8 cellular contexts compared by ENCODE assay signal in the genomic region with DNA sequence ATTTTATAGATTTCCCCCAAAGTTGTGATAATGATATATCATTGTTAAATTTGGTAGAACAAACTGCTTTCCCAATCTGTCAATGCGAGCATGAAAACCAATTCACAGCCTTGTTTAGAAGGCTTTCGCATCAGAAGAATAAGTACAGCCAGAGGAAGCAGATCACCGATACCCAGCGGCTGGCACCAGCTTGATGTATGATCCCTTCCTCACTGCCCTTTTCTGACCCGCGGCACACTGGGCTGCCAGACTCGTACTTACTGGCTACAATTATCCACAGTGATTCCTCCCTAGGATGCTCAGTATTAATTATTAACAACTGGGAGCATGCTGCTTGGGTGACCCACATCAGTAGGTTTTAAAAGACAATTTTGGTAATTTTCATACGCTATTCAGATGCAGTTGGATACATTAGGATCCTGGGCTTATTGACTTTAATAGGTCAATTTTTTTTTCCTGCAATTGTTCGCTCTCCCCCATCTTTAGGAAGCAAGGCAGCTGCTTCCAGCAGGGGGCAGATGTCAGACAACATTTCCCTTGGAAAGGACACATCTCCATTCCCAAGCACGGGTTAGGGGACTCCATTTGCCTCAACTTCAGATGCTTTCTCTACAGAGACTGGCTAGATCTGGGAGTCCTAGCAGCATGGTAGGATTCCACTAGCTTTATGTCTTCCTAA.
DNase-seq lines count a peak whose midpoint lies in the region; ATAC-seq and TF ChIP-seq lines count a peak whose summit lies in the region.

No MANE protein-coding gene starts in this region.

- intact Hi-C loops in right lobe of liver (cut with DNase I), result no loop called here
- intact Hi-C loops in activated T-helper 2 cell treated with anti-CD3 and anti-CD28 coated beads, Interferon-gamma antibody, Interleukin-2, Interleukin-4, amounts not matched to agents 10 μg/mL and 5 μg/mL and 100 μg/mL, durations not matched to agents 14 hours and 24 hours and 36 hours (cut with micrococcal nuclease), result no loop called here

- no peaks in the 10 kb centered on the region for H3K27me3 Mint-ChIP-seq in activated T-helper 2 cell treated with anti-CD3 and anti-CD28 coated beads, Interferon-gamma antibody, Interleukin-2, Interleukin-4, amounts not matched to agents 10 μg/mL and 5 μg/mL and 100 μg/mL, durations not matched to agents 14 hours and 24 hours and 36 hours (ENCODE audit: low read depth)

- no peak overlapping the region for H3K27ac ChIP-seq in WERI-Rb-1
- no peak overlapping the region for H3K27ac ChIP-seq in right lobe of liver
- H3K27ac ChIP-seq in suprapubic skin, result no peak overlapping the region

- H3K4me1 Mint-ChIP-seq in activated T-helper 2 cell treated with anti-CD3 and anti-CD28 coated beads, Interferon-gamma antibody, Interleukin-2, Interleukin-4, amounts not matched to agents 10 μg/mL and 5 μg/mL and 100 μg/mL, durations not matched to agents 14 hours and 24 hours and 36 hours (ENCODE audit: low read depth), result no peaks in the 10 kb centered on the region

- DNase-seq in AG20443 (ENCODE audit: low spot score) (peak; percentile 16), HFF-Myc (ENCODE audit: extremely low read depth, low read depth) (no peak), WERI-Rb-1 (peak; percentile 53), right lobe of liver (no peak), suprapubic skin (ENCODE audit: low spot score in 2 of 2) (no peak)
- DNase-seq in activated T-helper 2 cell treated with anti-CD3 and anti-CD28 coated beads, Interferon-gamma antibody, Interleukin-2, Interleukin-4, amounts not matched to agents 10 μg/mL and 5 μg/mL and 100 μg/mL, durations not matched to agents 14 hours and 24 hours and 36 hours (ENCODE audit: low spot score), result no peak

- peaks cover 4% of the 10 kb centered on the region for H3K9me3 Mint-ChIP-seq in activated T-helper 2 cell treated with anti-CD3 and anti-CD28 coated beads, Interferon-gamma antibody, Interleukin-2, Interleukin-4, amounts not matched to agents 10 μg/mL and 5 μg/mL and 100 μg/mL, durations not matched to agents 14 hours and 24 hours and 36 hours

- H3K36me3 Mint-ChIP-seq in activated T-helper 2 cell treated with anti-CD3 and anti-CD28 coated beads, Interferon-gamma antibody, Interleukin-2, Interleukin-4, amounts not matched to agents 10 μg/mL and 5 μg/mL and 100 μg/mL, durations not matched to agents 14 hours and 24 hours and 36 hours (ENCODE audit: low read depth), result no peaks in the 10 kb centered on the region

- no peak for TF ChIP-seq POLR2A in right lobe of liver (IDR thresholded peaks at IDR 0.05)
- no peak for TF ChIP-seq POLR2A in suprapubic skin (IDR thresholded peaks at IDR 0.05)

- H3K4me3 ChIP-seq in HFF-Myc (replicated peaks; ENCODE audit: low read depth, low read length), result no peak overlapping the region
- H3K4me3 ChIP-seq in WERI-Rb-1 (ENCODE audit: low read depth, low read length), result no peak overlapping the region
- no peak overlapping the region for H3K4me3 ChIP-seq in right lobe of liver
- no peak overlapping the region for H3K4me3 ChIP-seq in suprapubic skin

- H3K27ac Mint-ChIP-seq in activated T-helper 2 cell treated with anti-CD3 and anti-CD28 coated beads, Interferon-gamma antibody, Interleukin-2, Interleukin-4, amounts not matched to agents 10 μg/mL and 5 μg/mL and 100 μg/mL, durations not matched to agents 14 hours and 24 hours and 36 hours, result no peak overlapping the region

- H3K27me3 ChIP-seq in WERI-Rb-1 (ENCODE audit: insufficient read depth, low read depth, severe bottlenecking), result peaks cover 25% of the 10 kb centered on the region
- H3K27me3 ChIP-seq in right lobe of liver, result no peaks in the 10 kb centered on the region
- peaks cover 7% of the 10 kb centered on the region for H3K27me3 ChIP-seq in suprapubic skin

- TF ChIP-seq CTCF in HFF-Myc (IDR thresholded peaks at IDR 0.05; ENCODE audit: low read depth, low read length, missing control alignments), result peak; percentile 72
- peak; percentile 69 for TF ChIP-seq CTCF in WERI-Rb-1 (IDR thresholded peaks at IDR 0.05; ENCODE audit: low read depth, low read length)
- peak in 3 of 4 donors; percentile 28 to 48 (median 31) for TF ChIP-seq CTCF in right lobe of liver (IDR thresholded peaks at IDR 0.05)
- TF ChIP-seq CTCF in suprapubic skin (IDR thresholded peaks at IDR 0.05), result peak in 1 of 2 donors; percentile 31

- no peak overlapping the region for H3K4me3 Mint-ChIP-seq in activated T-helper 2 cell treated with anti-CD3 and anti-CD28 coated beads, Interferon-gamma antibody, Interleukin-2, Interleukin-4, amounts not matched to agents 10 μg/mL and 5 μg/mL and 100 μg/mL, durations not matched to agents 14 hours and 24 hours and 36 hours (ENCODE audit: low read depth)

- ATAC-seq in right lobe of liver (peak in 1 of 4 donors; percentile 28), HG03139 (IDR thresholded peaks at IDR 0.05; ENCODE audit: unreplicated experiment) (no peak), HG03378 (IDR thresholded peaks at IDR 0.05; ENCODE audit: unreplicated experiment) (no peak)

- 70% methylated on average over 6 of the region's 10 CpGs for WGBS in right lobe of liver (ENCODE audit: insufficient coverage, low coverage, low lambda C conversion rate, missing lambda C conversion rate)
- 82% methylated on average over 10 of the region's 10 CpGs for WGBS in suprapubic skin

- TF ChIP-seq EP300 in suprapubic skin (IDR thresholded peaks at IDR 0.05), result no peak

- no peaks in the 10 kb centered on the region for H3K4me1 ChIP-seq in right lobe of liver
- H3K4me1 ChIP-seq in suprapubic skin, result no peaks in the 10 kb centered on the region

- H3K9me3 ChIP-seq in WERI-Rb-1 (ENCODE audit: severe bottlenecking) (no peaks in the 10 kb centered on the region), right lobe of liver (no peaks in the 10 kb centered on the region), suprapubic skin (no peaks in the 10 kb centered on the region)

- H3K36me3 ChIP-seq in WERI-Rb-1 (no peaks in the 10 kb centered on the region), right lobe of liver (no peaks in the 10 kb centered on the region), suprapubic skin (no peaks in the 10 kb centered on the region)

Comparison
In these comparisons a context has a peak if more than half of its experiments do, and no peak if none do; other contexts are left out.
1. DNase-seq: peak in AG20443 (single experiment) and WERI-Rb-1 (single experiment); none in HFF-Myc (single experiment), right lobe of liver (0 of 3), activated T-helper 2 cell treated with anti-CD3 and anti-CD28 coated beads, Interferon-gamma antibody, Interleukin-2, Interleukin-4, amounts not matched to agents 10 μg/mL and 5 μg/mL and 100 μg/mL, durations not matched to agents 14 hours and 24 hours and 36 hours (single experiment) and suprapubic skin (0 of 2).